8 cellular contexts compared by ENCODE assay signal in the genomic region with DNA sequence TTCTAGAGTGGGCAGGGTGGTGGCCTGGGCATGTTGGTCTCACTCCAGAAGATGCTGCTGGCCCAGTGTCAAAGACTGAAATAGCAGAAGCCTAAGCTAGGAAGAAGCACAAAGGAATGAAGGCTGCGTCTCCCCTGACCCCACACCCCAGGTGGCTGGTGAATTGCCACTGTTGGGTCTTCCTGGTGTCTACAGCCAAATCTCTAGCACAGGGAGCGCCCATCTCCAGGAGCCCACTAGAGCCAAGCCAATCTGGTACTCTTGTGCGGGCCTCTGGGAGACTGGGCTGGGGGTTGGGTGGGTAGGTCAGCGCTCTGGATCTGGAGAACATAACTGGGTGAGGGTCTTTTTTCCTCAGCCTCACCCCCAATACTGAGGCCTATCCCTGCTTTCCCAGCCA. TPM values are rescaled to one million over a fixed set of nuclear protein-coding genes. Genes with fewer than 3 reads are reported as not detected.
A peak's percentile ranks its signal among the peaks of the same experiment; 100 is the strongest.
DNase-seq lines count a peak whose midpoint lies in the region; ATAC-seq and TF ChIP-seq lines count a peak whose summit lies in the region.

No MANE protein-coding gene starts in this region.

- H3K27ac Mint-ChIP-seq in Caco-2 (ENCODE audit: unreplicated experiment), result peak overlapping the region; percentile 93

- H4K12ac ChIP-seq in trophoblast cell (ENCODE audit: low read depth, low read length), result no peak overlapping the region

- H3K36me3 ChIP-seq in Caco-2 (ENCODE audit: control insufficient read depth, insufficient read depth, low read length) (peaks cover 3% of the 10 kb centered on the region), Panc1 (ENCODE audit: control insufficient read depth, insufficient read depth, low read length) (peaks cover 11% of the 10 kb centered on the region), esophagus muscularis mucosa (peaks cover 34 to 57% (median 52%) of the 10 kb centered on the region in 4 donors), trophoblast cell (ENCODE audit: control insufficient read depth in 1 of 2, insufficient read depth in 2 of 2, low read length in 2 of 2) (peaks cover 43% of the 10 kb centered on the region in 2 experiments)

- peak overlapping the region; percentile 6 for H4K8ac ChIP-seq in trophoblast cell (ENCODE audit: low read depth, low read length)

- H3K14ac ChIP-seq in trophoblast cell (ENCODE audit: low read length), result no peak overlapping the region

- BruUV-seq in Caco-2 (replicated peaks; lab: Mats Ljungman, UMichigan) (no TSS peak), Panc1 (replicated peaks; lab: Mats Ljungman, UMichigan) (no TSS peak)

- H3K79me1 ChIP-seq in trophoblast cell (ENCODE audit: low read length), result peaks cover 7% of the 10 kb centered on the region

- no peak for TF ChIP-seq POLR2A in esophagus muscularis mucosa (IDR thresholded peaks at IDR 0.05; ENCODE audit: low read depth)

- H3K4me2 ChIP-seq in trophoblast cell (ENCODE audit: low read length), result peak overlapping the region; percentile 98

- 66% methylated on average over 4 of the region's 4 CpGs for WGBS in esophagus muscularis mucosa
- WGBS in trophoblast cell (ENCODE audit: extremely low coverage, insufficient coverage, insufficient read length), result no CpG with 5 or more reads among the region's 4 CpGs

- H3K23ac ChIP-seq in trophoblast cell (ENCODE audit: low read length), result no peak overlapping the region

- H3K27me3 ChIP-seq in Caco-2 (replicated peaks; ENCODE audit: control insufficient read depth, insufficient read depth, low read length), result no peaks in the 10 kb centered on the region
- no peaks in the 10 kb centered on the region for H3K27me3 ChIP-seq in Panc1 (ENCODE audit: control insufficient read depth, insufficient read depth, low read length)
- no peaks in the 10 kb centered on the region for H3K27me3 ChIP-seq in esophagus muscularis mucosa
- no peaks in the 10 kb centered on the region for H3K27me3 ChIP-seq in trophoblast cell (ENCODE audit: insufficient read depth, low read length)

- H2BK12ac ChIP-seq in trophoblast cell (ENCODE audit: low read length), result no peak overlapping the region

- H3K27me3 Mint-ChIP-seq in Caco-2 (ENCODE audit: insufficient read depth, unreplicated experiment), result no peaks in the 10 kb centered on the region

- TF ChIP-seq EP300 in esophagus muscularis mucosa (IDR thresholded peaks at IDR 0.05), result no peak

- POLR2A ChIA-PET in Caco-2 (lab: Charles Lee), result interaction anchor here (1.0 to 2.2 kb wide), 5 partner anchors 10 to 91 kb away, joined by 4 to 57 read pairs (median 7); a partner anchor contains a TSS
- POLR2A ChIA-PET in Panc1 (lab: Charles Lee), result no interaction called here
- POLR2A ChIA-PET in GM10248 (lab: Yijun Ruan, JAX), result interaction anchor here (1.2 to 2.5 kb wide), 3 partner anchors 10 to 92 kb away, joined by 4 to 30 read pairs (median 5); a partner anchor contains a TSS

- peaks cover 50% of the 10 kb centered on the region for H3K36me3 Mint-ChIP-seq in Caco-2 (ENCODE audit: insufficient read depth, unreplicated experiment)

- H3K4me1 Mint-ChIP-seq in Caco-2 (ENCODE audit: low read depth, unreplicated experiment), result no peaks in the 10 kb centered on the region

- H2BK5ac ChIP-seq in trophoblast cell (ENCODE audit: low read depth, low read length, poor library complexity), result no peak overlapping the region

- in situ Hi-C loops in Panc1 (cut with HindIII; ENCODE audit: low pct_unique_long_range_greater_than_20kb, low sequenced_read_pairs), result no loop called here

- no peak overlapping the region for H3K9ac ChIP-seq in trophoblast cell (ENCODE audit: low read length)

- no peak for ATAC-seq in Panc1
- ATAC-seq in GM21786 (IDR thresholded peaks at IDR 0.05; ENCODE audit: unreplicated experiment), result no peak

- H3K9me3 Mint-ChIP-seq in Caco-2 (ENCODE audit: unreplicated experiment), result no peaks in the 10 kb centered on the region

- TF ChIP-seq CTCF in Caco-2 (IDR thresholded peaks at IDR 0.05; ENCODE audit: insufficient read depth in 1 of 2, low read depth in 1 of 2, low read length in 1 of 2, severe bottlenecking in 1 of 2, unreplicated experiment in 1 of 2) (no peak), Panc1 (IDR thresholded peaks at IDR 0.05) (no peak), esophagus muscularis mucosa (IDR thresholded peaks at IDR 0.05) (no peak), GM10248 (IDR thresholded peaks at IDR 0.05; ENCODE audit: control extremely low read depth, extremely low read depth, low read depth, missing control alignments) (no peak)

- H3K27ac ChIP-seq in Panc1 (ENCODE audit: low read length) (peak overlapping the region; percentile 89), esophagus muscularis mucosa (replicated peaks in 1 of 4) (peak overlapping the region; percentile 83 to 93 (median 92)), trophoblast cell (ENCODE audit: low read depth, low read length) (no peak overlapping the region)

- peaks cover 7% of the 10 kb centered on the region for H3K79me2 ChIP-seq in trophoblast cell (ENCODE audit: control insufficient read depth, insufficient read depth, low read length, poor library complexity)

- no peaks in the 10 kb centered on the region for H3K9me3 ChIP-seq in Caco-2
- no peaks in the 10 kb centered on the region for H3K9me3 ChIP-seq in Panc1 (ENCODE audit: control insufficient read depth, insufficient read depth, low read depth, low read length)
- H3K9me3 ChIP-seq in esophagus muscularis mucosa, result no peaks in the 10 kb centered on the region
- H3K9me3 ChIP-seq in trophoblast cell (ENCODE audit: insufficient read depth, low read depth, low read length), result peaks cover 1% of the 10 kb centered on the region

- peak overlapping the region; percentile 92 for H3K4me3 Mint-ChIP-seq in Caco-2 (ENCODE audit: unreplicated experiment)

- H2BK120ac ChIP-seq in trophoblast cell (ENCODE audit: insufficient read depth, low read length, poor library complexity), result no peak overlapping the region

- intact Hi-C loops in Caco-2 (cut with micrococcal nuclease; ENCODE audit: unreplicated experiment) (no loop called here), Panc1 (cut with micrococcal nuclease; ENCODE audit: unreplicated experiment) (no loop called here), esophagus muscularis mucosa (cut with DNase I) (no loop called here)

- H3K4me1 ChIP-seq in Caco-2 (peaks cover 13% of the 10 kb centered on the region), Panc1 (ENCODE audit: control insufficient read depth, insufficient read depth, low read length) (peaks cover 25% of the 10 kb centered on the region), esophagus muscularis mucosa (peaks cover 38 to 68% (median 60%) of the 10 kb centered on the region in 4 donors), trophoblast cell (ENCODE audit: control insufficient read depth in 1 of 2, insufficient read depth in 2 of 2, low read length in 2 of 2) (peaks cover 11 to 16% of the 10 kb centered on the region in 2 experiments)

- H3K4ac ChIP-seq in trophoblast cell (ENCODE audit: low read depth, low read length), result peak overlapping the region; percentile 90

- no peak overlapping the region for H4K91ac ChIP-seq in trophoblast cell (ENCODE audit: low read depth, low read length)

- H2AK5ac ChIP-seq in trophoblast cell (ENCODE audit: low read length), result no peak overlapping the region

- no peak overlapping the region for H2AFZ ChIP-seq in trophoblast cell (ENCODE audit: insufficient read depth, low read length, poor library complexity)

- CTCF ChIA-PET in Caco-2 (lab: Charles Lee) (interaction anchor here (0.9 kb wide), 1 partner anchor 24 kb away, joined by 4 read pairs; a partner anchor contains a TSS), Panc1 (lab: Charles Lee) (no interaction called here), GM10248 (lab: Yijun Ruan, JAX) (interaction anchor here (1.1 to 1.4 kb wide), 5 partner anchors 8 to 81 kb away, joined by 3 to 5 read pairs (median 3); no protein-coding TSS in a partner anchor)

- H3K18ac ChIP-seq in trophoblast cell (ENCODE audit: low read length), result no peak overlapping the region

- DNase-seq in Caco-2 (no peak), Panc1 (ENCODE audit: low read depth, low spot score) (no peak), esophagus muscularis mucosa (ENCODE audit: extremely low spot score) (no peak), trophoblast cell (no peak), OCI-M1 (lab: John Stamatoyannopoulos, UW) (no peak), DMS 273 treated with DMSO at 0.1 percent for 48 hours (lab: John Stamatoyannopoulos, UW) (no peak), GM10248 (ENCODE audit: extremely low spot score) (no peak)

- H3K4me3 ChIP-seq in Caco-2 (ENCODE audit: low read depth, low read length) (peak overlapping the region; percentile 78), Panc1 (ENCODE audit: low read depth in 2 of 2, low read length in 2 of 2) (peak overlapping the region; percentile 87 to 89), esophagus muscularis mucosa (peak overlapping the region; percentile 85 to 100 (median 98)), trophoblast cell (ENCODE audit: low read depth, low read length) (peak overlapping the region; percentile 96)

RNA-seq across cellular contexts. Expression of a gene that starts 0.9 kb away (rescaled TPM):
- total RNA-seq in Caco-2 (2022) (34.9 and 38.3 TPM in 2 replicates), Panc1 (2021; ENCODE audit: unreplicated experiment) (35.3 TPM), esophagus muscularis mucosa (10 to 100 TPM; 18.7 to 40.6 (median 37.5) TPM)
- polyA plus RNA-seq in Panc1 (2012; ENCODE audit: insufficient read length), result 60.9 TPM
- polyA plus RNA-seq in trophoblast cell (2013), result 25.9 and 26.8 TPM in 2 replicates

RNA-seq across cellular contexts. Expression of a gene that starts 4.6 kb away (rescaled TPM):
- 30.1 and 31.6 TPM in 2 replicates for total RNA-seq in Caco-2 (2022)
- 41.5 TPM for total RNA-seq in Panc1 (2021; ENCODE audit: unreplicated experiment)
- 53.8 TPM for polyA plus RNA-seq in Panc1 (2012; ENCODE audit: insufficient read length)
- 100 to 1,000 TPM in 2 of 4 donors, 10 to 100 TPM in 2; 37.4 to 114 (median 97.2) TPM for total RNA-seq in esophagus muscularis mucosa
- polyA plus RNA-seq in trophoblast cell (2013), result 41.6 and 41.7 TPM in 2 replicates

RNA-seq across cellular contexts. Expression of a gene that starts 13.5 kb away (rescaled TPM):
- total RNA-seq in Caco-2 (2022), result 26.7 and 28.1 TPM in 2 replicates
- total RNA-seq in Panc1 (2021; ENCODE audit: unreplicated experiment), result 17.4 TPM
- 15.2 TPM for polyA plus RNA-seq in Panc1 (2012; ENCODE audit: insufficient read length)
- total RNA-seq in esophagus muscularis mucosa, result 10 to 100 TPM; 28.7 to 44.2 (median 33.2) TPM
- 15.1 and 16.0 TPM in 2 replicates for polyA plus RNA-seq in trophoblast cell (2013)

RNA-seq across cellular contexts. Expression of a gene that starts 18.4 kb away (rescaled TPM):
- total RNA-seq in Caco-2 (2022) (0.23 and 0.29 TPM in 2 replicates), Panc1 (2021; ENCODE audit: unreplicated experiment) (3.6 TPM), esophagus muscularis mucosa (under 1 TPM in 3 of 4 donors, not detected in 1; 0.50 to 0.57 (median 0.52) TPM)
- 3.9 TPM for polyA plus RNA-seq in Panc1 (2012; ENCODE audit: insufficient read length)
- 0.45 and 0.51 TPM in 2 replicates for polyA plus RNA-seq in trophoblast cell (2013)

RNA-seq across cellular contexts. Expression of a gene that starts 23.4 kb away (rescaled TPM):
- total RNA-seq in Caco-2 (2022), result 23.7 and 29.8 TPM in 2 replicates
- total RNA-seq in Panc1 (2021; ENCODE audit: unreplicated experiment), result 14.6 TPM
- 22.5 TPM for polyA plus RNA-seq in Panc1 (2012; ENCODE audit: insufficient read length)
- 10 to 100 TPM; 10.4 to 16.7 (median 14.2) TPM for total RNA-seq in esophagus muscularis mucosa
- 13.1 TPM in 2 replicates for polyA plus RNA-seq in trophoblast cell (2013)
